ENCODE assay signal across 36 cellular contexts in genomic region chr6:80832337-80832736, GRCh38.
DNase-seq lines count a peak whose midpoint lies in the region; ATAC-seq, FAIRE-seq and TF ChIP-seq lines count a peak whose summit lies in the region.
"Had no signal": no experiment of that assay in that cellular context is flagged by ENCODE, and none has a peak within 500 bp of the region (broad histone marks: within the 10 kb centered on the region; RNA-seq: fewer than 3 reads in every experiment).

No MANE protein-coding gene starts in this region.

- in situ Hi-C loops in HepG2 (cut with HindIII; ENCODE audit: extremely low pct_ligation_motif_present, low pct_unique_long_range_greater_than_20kb) (no loop called here), IMR-90 (cut with MboI; ENCODE audit: low sequenced_read_pairs) (no loop called here), K562 (cut with MboI) (no loop called here)

- TF ChIP-seq EP300 in HepG2 (IDR thresholded peaks at IDR 0.05; ENCODE audit: low read depth in 2 of 2, low read length in 2 of 2) (no peak), HepG2 (CRISPR knock-in tag; IDR thresholded peaks at IDR 0.05; ENCODE audit: borderline replicate concordance) (no peak), A549 (IDR thresholded peaks at IDR 0.05) (no peak), K562 (IDR thresholded peaks at IDR 0.05; ENCODE audit: low read length) (no peak)

- under 1% methylated on average over 3 of the region's 3 CpGs for WGBS in HepG2 (ENCODE audit: low lambda C conversion rate)
- WGBS in right lobe of liver (ENCODE audit: insufficient coverage, low coverage, low lambda C conversion rate, missing lambda C conversion rate), result 80% methylated on average over 3 of the region's 3 CpGs
- 40% methylated on average over 3 of the region's 3 CpGs for WGBS in A549 (ENCODE audit: missing lambda C conversion rate)
- 86% methylated on average over 2 of the region's 3 CpGs; no CpG with 5 or more reads in 1 of the 2 experiments for WGBS in IMR-90 (ENCODE audit: extremely low coverage in 2 of 2, insufficient read length in 1 of 2), 2 experiments
- 3% methylated on average over 3 of the region's 3 CpGs for WGBS in K562 (ENCODE audit: insufficient coverage, low coverage, missing lambda C conversion rate)

- H3K23ac ChIP-seq in IMR-90 (ENCODE audit: low read depth, low read length), result no peak overlapping the region

- no peaks in the 10 kb centered on the region for H3K36me3 Mint-ChIP-seq in activated CD8-positive, alpha-beta memory T cell treated with anti-CD3 and anti-CD28 coated beads, Interleukin-2, amount 10 ng/mL, durations not matched to agents 7 days and 5 days
- H3K36me3 Mint-ChIP-seq: CD14-positive monocyte; CD4-positive, alpha-beta memory T cell; CD4-positive, CD25-positive, alpha-beta regulatory T cell; CD8-positive, alpha-beta memory T cell; CD8-positive, alpha-beta T cell had no signal

- no peak overlapping the region for H2AK5ac ChIP-seq in IMR-90 (ENCODE audit: low read depth, low read length)

- H3K4ac ChIP-seq in IMR-90 (ENCODE audit: low read depth, low read length), result no peak overlapping the region

- FAIRE-seq in HepG2 (lab: Jason Lieb, UNC), result no peak
- FAIRE-seq in A549 (lab: Jason Lieb, UNC), result no peak
- FAIRE-seq in K562 (lab: Jason Lieb, UNC), result no peak
- FAIRE-seq: A204.1, D721Med had no signal

- H3K27me3 Mint-ChIP-seq in activated CD8-positive, alpha-beta memory T cell treated with anti-CD3 and anti-CD28 coated beads, Interleukin-2, amount 10 ng/mL, durations not matched to agents 7 days and 5 days, result no peaks in the 10 kb centered on the region
- H3K27me3 Mint-ChIP-seq: B cell; CD4-positive, alpha-beta memory T cell; CD4-positive, alpha-beta T cell; CD4-positive, CD25-positive, alpha-beta regulatory T cell; CD8-positive, alpha-beta memory T cell had no signal

- no peak overlapping the region for H3K56ac ChIP-seq in IMR-90 (ENCODE audit: extremely low read depth, insufficient read depth, low read length)

- H4K5ac ChIP-seq in IMR-90 (ENCODE audit: low read depth, low read length), result no peak overlapping the region

- no peak overlapping the region for H4K8ac ChIP-seq in IMR-90 (ENCODE audit: low read depth in 2 of 2, low read length in 2 of 2)

- H3K79me2 ChIP-seq in HepG2 (ENCODE audit: insufficient read depth, low read length) (no peaks in the 10 kb centered on the region), K562 (ENCODE audit: control insufficient read depth, insufficient read depth, low read length) (no peaks in the 10 kb centered on the region)

- H2AK9ac ChIP-seq in IMR-90 (replicated peaks; ENCODE audit: low read depth, low read length, poor library complexity), result no peak overlapping the region

- CTCF ChIA-PET in HepG2 (lab: Yijun Ruan, JAX; ENCODE audit: low intra/inter-chr PET ratio, low total read pairs) (no interaction called here), A549 (lab: Yijun Ruan, JAX) (no interaction called here), IMR-90 (lab: Yijun Ruan, JAX) (no interaction called here), K562 (lab: Yijun Ruan, JAX; ENCODE audit: low intra/inter-chr PET ratio) (no interaction called here)
- CTCF ChIA-PET in activated CD8-positive, alpha-beta memory T cell treated with anti-CD3 and anti-CD28 coated beads, Interleukin-2, amount 10 ng/mL, durations not matched to agents 7 days and 5 days (lab: Charles Lee), result no interaction called here

- no peak for TF ChIP-seq CTCF in HepG2 (CRISPR knock-in tag; IDR thresholded peaks at IDR 0.05)
- no peak for TF ChIP-seq CTCF in right lobe of liver (IDR thresholded peaks at IDR 0.05)
- TF ChIP-seq CTCF in A549 (IDR thresholded peaks at IDR 0.05), result no peak
- TF ChIP-seq CTCF in IMR-90 (conservative IDR thresholded peaks at IDR 0.05; ENCODE audit: low read depth, low read length), result no peak
- no peak for TF ChIP-seq CTCF in K562 (IDR thresholded peaks at IDR 0.05 in 2 of 3, conservative IDR thresholded peaks at IDR 0.05 in 1 of 3; ENCODE audit: insufficient read depth in 2 of 3, low read depth in 1 of 3, low read length in 3 of 3)

- no peaks in the 10 kb centered on the region for H3K79me1 ChIP-seq in IMR-90 (ENCODE audit: low read depth in 1 of 2, low read length in 2 of 2)

- ATAC-seq in HepG2 (no peak), right lobe of liver (no peak), A549 (no peak), IMR-90 (ENCODE audit: low read depth) (no peak), K562 (no peak), GM18511 (IDR thresholded peaks at IDR 0.05; ENCODE audit: unreplicated experiment) (no peak)
- ATAC-seq in activated CD8-positive, alpha-beta memory T cell treated with anti-CD3 and anti-CD28 coated beads, Interleukin-2, amount 10 ng/mL, durations not matched to agents 7 days and 5 days, result no peak
- ATAC-seq: CD8-positive, alpha-beta T cell had no signal

- H3K9me3 ChIP-seq in HepG2 (ENCODE audit: low read length), result peaks cover 31% of the 10 kb centered on the region
- H3K9me3 ChIP-seq in right lobe of liver, result no peaks in the 10 kb centered on the region
- no peaks in the 10 kb centered on the region for H3K9me3 ChIP-seq in A549
- H3K9me3 ChIP-seq in IMR-90 (ENCODE audit: control insufficient read depth, insufficient read depth, low read length), result no peaks in the 10 kb centered on the region
- no peaks in the 10 kb centered on the region for H3K9me3 ChIP-seq in K562 (replicated peaks; ENCODE audit: control insufficient read depth, insufficient read depth, low read depth, low read length)
- H3K9me3 ChIP-seq: BE2C; BLaER1; BLaER1 treated with 17β-estradiol and CSF1 and Interleukin-3, amounts not matched to agents 10 nM and 100 nM; Caco-2 had no signal

- H3K9me3 Mint-ChIP-seq in activated CD8-positive, alpha-beta memory T cell treated with anti-CD3 and anti-CD28 coated beads, Interleukin-2, amount 10 ng/mL, durations not matched to agents 7 days and 5 days (ENCODE audit: low read depth), result peaks cover 7% of the 10 kb centered on the region

- no peak overlapping the region for H2BK120ac ChIP-seq in IMR-90 (ENCODE audit: low read depth, low read length)

- dilution Hi-C loops in IMR-90 (cut with HindIII; ENCODE audit: low sequenced_read_pairs, unreplicated experiment), result no loop called here

- no peak overlapping the region for H3K4me3 Mint-ChIP-seq in activated CD8-positive, alpha-beta memory T cell treated with anti-CD3 and anti-CD28 coated beads, Interleukin-2, amount 10 ng/mL, durations not matched to agents 7 days and 5 days
- H3K4me3 Mint-ChIP-seq: B cell; CD14-positive monocyte; CD4-positive, alpha-beta memory T cell; CD4-positive, alpha-beta T cell; CD4-positive, CD25-positive, alpha-beta regulatory T cell; CD8-positive, alpha-beta memory T cell; CD8-positive, alpha-beta T cell had no signal

- intact Hi-C loops in HepG2 (cut with micrococcal nuclease; ENCODE audit: unreplicated experiment) (no loop called here), right lobe of liver (cut with DNase I) (no loop called here), IMR-90 (cut with micrococcal nuclease) (no loop called here), K562 (cut with micrococcal nuclease) (no loop called here)

- H3K27me3 ChIP-seq in HepG2 (ENCODE audit: control insufficient read depth in 1 of 2, insufficient read depth in 2 of 2, low read length in 2 of 2) (no peaks in the 10 kb centered on the region), right lobe of liver (no peaks in the 10 kb centered on the region), IMR-90 (ENCODE audit: control insufficient read depth, insufficient read depth, low read length) (no peaks in the 10 kb centered on the region), K562 (ENCODE audit: control insufficient read depth in 2 of 2, insufficient read depth in 2 of 2, low read length in 2 of 2) (no peaks in the 10 kb centered on the region)
- H3K27me3 ChIP-seq: BE2C; BLaER1; BLaER1 treated with 17β-estradiol and CSF1 and Interleukin-3, amounts not matched to agents 10 nM and 100 nM had no signal

- H2BK20ac ChIP-seq in IMR-90 (ENCODE audit: low read depth, low read length), result no peak overlapping the region

- no peak overlapping the region for H2BK15ac ChIP-seq in IMR-90 (ENCODE audit: low read depth, low read length)

- TF ChIP-seq RAD21 in HepG2 (CRISPR knock-in tag; IDR thresholded peaks at IDR 0.05) (no peak), A549 (conservative IDR thresholded peaks at IDR 0.05 in 1 of 2, IDR thresholded peaks at IDR 0.05 in 1 of 2) (no peak), IMR-90 (IDR thresholded peaks at IDR 0.05; ENCODE audit: low read length) (no peak), K562 (CRISPR knock-in tag; conservative IDR thresholded peaks at IDR 0.05 in 1 of 2, IDR thresholded peaks at IDR 0.05 in 1 of 2) (no peak)

- DNase-seq in HepG2 (ENCODE audit: low spot score) (no peak), right lobe of liver (no peak), A549 (ENCODE audit: low read depth in 1 of 2, low spot score in 1 of 2) (no peak), IMR-90 (no peak), K562 (ENCODE audit: extremely low read depth in 1 of 4, low spot score in 3 of 4) (no peak), dedifferentiated amniotic fluid mesenchymal stem cell (ENCODE audit: extremely low spot score) (no peak)
- no peak for DNase-seq in activated CD8-positive, alpha-beta memory T cell treated with anti-CD3 and anti-CD28 coated beads, Interleukin-2, amount 10 ng/mL, durations not matched to agents 7 days and 5 days
- DNase-seq: 8988T; ACHN; AML-193; BE2C; C1 segment of cervical spinal cord; Caco-2; Calu3; CD4-positive, alpha-beta memory T cell; CD4-positive, alpha-beta T cell; CD4-positive, CD25-positive, alpha-beta regulatory T cell; CD8-positive, alpha-beta memory T cell; CD8-positive, alpha-beta T cell; COR-L47; DMS 273 treated with DMSO at 0.1 percent for 48 hours; DMS153; DMS53; DMS79; DMS79 treated with DMSO at 0.1 percent for 48 hours; DND-41; EL had no signal

- H3K4me3 ChIP-seq in HepG2 (replicated peaks in 1 of 3; ENCODE audit: insufficient read depth in 1 of 3, low read depth in 2 of 3, low read length in 3 of 3) (no peak overlapping the region), right lobe of liver (no peak overlapping the region), A549 (no peak overlapping the region), IMR-90 (ENCODE audit: insufficient read depth, low read depth, low read length) (no peak overlapping the region), K562 (no peak overlapping the region)
- H3K4me3 ChIP-seq: BLaER1; BLaER1 treated with 17β-estradiol and CSF1 and Interleukin-3, amounts not matched to agents 10 nM and 100 nM had no signal

- H3K4me1 Mint-ChIP-seq in activated CD8-positive, alpha-beta memory T cell treated with anti-CD3 and anti-CD28 coated beads, Interleukin-2, amount 10 ng/mL, durations not matched to agents 7 days and 5 days, result no peaks in the 10 kb centered on the region
- H3K4me1 Mint-ChIP-seq: B cell; CD14-positive monocyte; CD4-positive, alpha-beta memory T cell; CD4-positive, CD25-positive, alpha-beta regulatory T cell; CD8-positive, alpha-beta memory T cell had no signal

- no peaks in the 10 kb centered on the region for H4K20me1 ChIP-seq in HepG2 (ENCODE audit: insufficient read depth, low read length)
- no peaks in the 10 kb centered on the region for H4K20me1 ChIP-seq in IMR-90 (ENCODE audit: insufficient read depth, low read length)
- no peaks in the 10 kb centered on the region for H4K20me1 ChIP-seq in K562 (replicated peaks; ENCODE audit: control insufficient read depth, insufficient read depth, low read length)
- H4K20me1 ChIP-seq: BLaER1; BLaER1 treated with 17β-estradiol and CSF1 and Interleukin-3, amounts not matched to agents 10 nM and 100 nM had no signal

- H3K36me3 ChIP-seq in HepG2 (replicated peaks in 1 of 2; ENCODE audit: control insufficient read depth in 1 of 2, insufficient read depth in 2 of 2, low read length in 2 of 2) (no peaks in the 10 kb centered on the region), right lobe of liver (no peaks in the 10 kb centered on the region), IMR-90 (ENCODE audit: control insufficient read depth, insufficient read depth, low read length) (no peaks in the 10 kb centered on the region), K562 (ENCODE audit: control insufficient read depth, insufficient read depth, low read length) (no peaks in the 10 kb centered on the region)
- H3K36me3 ChIP-seq: BE2C; BLaER1; BLaER1 treated with 17β-estradiol and CSF1 and Interleukin-3, amounts not matched to agents 10 nM and 100 nM had no signal

- no peak overlapping the region for H3K18ac ChIP-seq in IMR-90 (ENCODE audit: low read depth, low read length)

- TF ChIP-seq POLR2A in HepG2 (IDR thresholded peaks at IDR 0.05; ENCODE audit: insufficient read depth in 1 of 2, low read depth in 2 of 2, low read length in 2 of 2) (no peak), right lobe of liver (IDR thresholded peaks at IDR 0.05) (no peak), A549 (IDR thresholded peaks at IDR 0.05; ENCODE audit: low read length) (no peak), IMR-90 (IDR thresholded peaks at IDR 0.05; ENCODE audit: low read depth, low read length) (no peak), K562 (conservative IDR thresholded peaks at IDR 0.05) (no peak)

- H3K27ac Mint-ChIP-seq in activated CD8-positive, alpha-beta memory T cell treated with anti-CD3 and anti-CD28 coated beads, Interleukin-2, amount 10 ng/mL, durations not matched to agents 7 days and 5 days, result no peak overlapping the region
- H3K27ac Mint-ChIP-seq: B cell; CD14-positive monocyte; CD4-positive, alpha-beta memory T cell; CD4-positive, alpha-beta T cell; CD4-positive, CD25-positive, alpha-beta regulatory T cell; CD8-positive, alpha-beta memory T cell; CD8-positive, alpha-beta T cell had no signal

- BruUV-seq in HepG2 (replicated peaks; lab: Mats Ljungman, UMichigan), result no TSS peak
- BruUV-seq in IMR-90 (replicated peaks; lab: Mats Ljungman, UMichigan), result no TSS peak
- no TSS peak for BruUV-seq in K562 (replicated peaks; lab: Mats Ljungman, UMichigan)

- no peak overlapping the region for H2AFZ ChIP-seq in HepG2 (ENCODE audit: low read length)
- H2AFZ ChIP-seq in IMR-90 (replicated peaks; ENCODE audit: low read length, poor library complexity), result no peak overlapping the region
- no peak overlapping the region for H2AFZ ChIP-seq in K562 (ENCODE audit: low read depth, low read length)

- POLR2A ChIA-PET in HepG2 (lab: Yijun Ruan, JAX) (no interaction called here), A549 (lab: Yijun Ruan, JAX) (no interaction called here), IMR-90 (lab: Charles Lee; ENCODE audit: unreplicated experiment) (no interaction called here), K562 (lab: Yijun Ruan, JAX) (no interaction called here)

- H3K9ac ChIP-seq in HepG2 (ENCODE audit: insufficient read depth, low read depth, low read length) (no peak overlapping the region), IMR-90 (ENCODE audit: low read depth, low read length) (no peak overlapping the region), K562 (ENCODE audit: insufficient read depth in 1 of 2, low read depth in 2 of 2, low read length in 2 of 2) (no peak overlapping the region)
- H3K9ac ChIP-seq: BLaER1; BLaER1 treated with 17β-estradiol and CSF1 and Interleukin-3, amounts not matched to agents 10 nM and 100 nM had no signal

- H3K4me1 ChIP-seq in HepG2 (ENCODE audit: insufficient read depth, low read length) (no peaks in the 10 kb centered on the region), right lobe of liver (no peaks in the 10 kb centered on the region), A549 (no peaks in the 10 kb centered on the region), IMR-90 (ENCODE audit: control insufficient read depth, insufficient read depth, low read length) (no peaks in the 10 kb centered on the region), K562 (replicated peaks in 1 of 2; ENCODE audit: control insufficient read depth in 2 of 2, insufficient read depth in 2 of 2, low read length in 2 of 2) (no peaks in the 10 kb centered on the region)
- H3K4me1 ChIP-seq: BE2C; BLaER1; BLaER1 treated with 17β-estradiol and CSF1 and Interleukin-3, amounts not matched to agents 10 nM and 100 nM; Caco-2 had no signal

- no peak overlapping the region for H3K27ac ChIP-seq in HepG2 (ENCODE audit: extremely low read length, insufficient read depth, low read length)
- H3K27ac ChIP-seq in right lobe of liver, result no peak overlapping the region
- H3K27ac ChIP-seq in A549, result no peak overlapping the region
- H3K27ac ChIP-seq in IMR-90 (ENCODE audit: insufficient read depth, low read length), result no peak overlapping the region
- H3K27ac ChIP-seq in K562 (ENCODE audit: extremely low read depth, low read depth, low read length), result no peak overlapping the region
- H3K27ac ChIP-seq: 22Rv1; BLaER1; BLaER1 treated with 17β-estradiol and CSF1 and Interleukin-3, amounts not matched to agents 10 nM and 100 nM; C4-2B had no signal

- H3K9me1 ChIP-seq in IMR-90 (ENCODE audit: insufficient read depth, low read length) (no peaks in the 10 kb centered on the region), K562 (ENCODE audit: control insufficient read depth, insufficient read depth, low read length) (no peaks in the 10 kb centered on the region)

- H2BK5ac ChIP-seq in IMR-90 (ENCODE audit: low read depth, low read length, poor library complexity, severe bottlenecking), result no peak overlapping the region

- H3K4me2 ChIP-seq in HepG2 (ENCODE audit: low read depth, low read length) (no peak overlapping the region), A549 (no peak overlapping the region), IMR-90 (ENCODE audit: low read depth, low read length) (no peak overlapping the region), K562 (ENCODE audit: insufficient read depth, low read length) (no peak overlapping the region)
- H3K4me2 ChIP-seq: BLaER1; BLaER1 treated with 17β-estradiol and CSF1 and Interleukin-3, amounts not matched to agents 10 nM and 100 nM had no signal

- H4K91ac ChIP-seq in IMR-90 (ENCODE audit: insufficient read depth, low read depth, low read length), result no peak overlapping the region

- H3K14ac ChIP-seq in IMR-90 (replicated peaks; ENCODE audit: low read depth, low read length), result no peak overlapping the region

Comparison
In these comparisons a context has a peak if more than half of its experiments do, and no peak if none do; other contexts are left out.
1. Of the 241 proteins assayed by ChIP-seq in both HepG2 and K562: peak only in HepG2: none; only in K562: MAFG; in both: MAFF and MAFK; in neither: 238.